Comparison of ENCODE assay signal across 8 cellular contexts in genomic region chr1:182588460-182589396, GRCh38. TPM values are rescaled to one million over a fixed set of nuclear protein-coding genes. Genes with fewer than 3 reads are reported as not detected.
DNase-seq lines count a peak whose midpoint lies in the region; ATAC-seq and TF ChIP-seq lines count a peak whose summit lies in the region.

Gene RNASEL, minus strand, starts transcription at chr1:182589256. Its CDS starts 2,450 bp downstream, at chr1:182586806.

- peak within 1 kb of the TSS; percentile 94 for H3K9ac ChIP-seq in OCI-LY3 (ENCODE audit: low read length)

- H4K20me1 ChIP-seq in OCI-LY3 (ENCODE audit: insufficient read depth, low read length) = no peaks in the 10 kb centered on the region

- ATAC-seq in GM18868 (IDR thresholded peaks at IDR 0.05; ENCODE audit: unreplicated experiment) = peak; percentile 85
- peak; percentile 86 for ATAC-seq in HG03064 (IDR thresholded peaks at IDR 0.05; ENCODE audit: low read depth, unreplicated experiment)
- ATAC-seq in naive thymus-derived CD4-positive, alpha-beta T cell = peak; percentile 89

- H3K9me3 ChIP-seq in OCI-LY3 (ENCODE audit: insufficient read depth, low read length) (no peaks in the 10 kb centered on the region), suprapubic skin (no peaks in the 10 kb centered on the region)
- no peaks in the 10 kb centered on the region for H3K9me3 ChIP-seq in naive thymus-derived CD4-positive, alpha-beta T cell (ENCODE audit: control insufficient read depth in 2 of 3, low read length in 3 of 3)

- TF ChIP-seq CTCF in OCI-LY3 (IDR thresholded peaks at IDR 0.05; ENCODE audit: low read depth, low read length) (no peak), fibroblast of mammary gland (conservative IDR thresholded peaks at IDR 0.05; ENCODE audit: control insufficient read depth, insufficient read depth, low read depth, low read length) (no peak), suprapubic skin (IDR thresholded peaks at IDR 0.05) (no peak)

- H3K4me2 ChIP-seq in OCI-LY3 (ENCODE audit: low read length) = peak within 1 kb of the TSS; percentile 91

- peak; percentile 62 to 65 for DNase-seq in AML-193 (lab: John Stamatoyannopoulos, UW)
- peak; percentile 23 for DNase-seq in activated T-helper 1 cell treated with Interleukin-2 at 50 U/mL for 16 hours (ENCODE audit: low read depth)
- DNase-seq in fibroblast of mammary gland (ENCODE audit: low read depth) = peak; percentile 81
- peak; percentile 24 to 72 (median 65) for DNase-seq in naive thymus-derived CD4-positive, alpha-beta T cell
- peak; percentile 85 to 90 for DNase-seq in suprapubic skin (ENCODE audit: low spot score in 2 of 2)

- peak within 1 kb of the TSS; percentile 89 for H3K4me3 ChIP-seq in OCI-LY3 (ENCODE audit: low read length)
- H3K4me3 ChIP-seq in fibroblast of mammary gland (ENCODE audit: control insufficient read depth, low read depth, low read length) = peak within 1 kb of the TSS; percentile 90
- H3K4me3 ChIP-seq in naive thymus-derived CD4-positive, alpha-beta T cell (ENCODE audit: low read length) = peak within 1 kb of the TSS; percentile 92
- H3K4me3 ChIP-seq in suprapubic skin = peak within 1 kb of the TSS; percentile 64

- H3K4me1 ChIP-seq in OCI-LY3 (ENCODE audit: low read length) (peaks cover 12% of the 10 kb centered on the region), suprapubic skin (peaks cover 19% of the 10 kb centered on the region)
- H3K4me1 ChIP-seq in naive thymus-derived CD4-positive, alpha-beta T cell (ENCODE audit: control insufficient read depth in 2 of 2, insufficient read depth in 2 of 2, low read length in 2 of 2) = peaks cover 24 to 28% of the 10 kb centered on the region in 2 donors

- H3K4me1 Mint-ChIP-seq in naive thymus-derived CD4-positive, alpha-beta T cell = peaks cover 32 to 60% (median 52%) of the 10 kb centered on the region in 7 donors

- CTCF ChIA-PET in naive thymus-derived CD4-positive, alpha-beta T cell (lab: Charles Lee) = interaction anchor here (0.5 to 3.8 kb wide), 7 partner anchors 9 to 504 kb away, joined by 3 to 43 read pairs (median 5); partner anchors contain the start of gene RGS16

- H3K36me3 Mint-ChIP-seq in naive thymus-derived CD4-positive, alpha-beta T cell = peaks cover 10 to 30% (median 22%) of the 10 kb centered on the region in 5 donors

- TF ChIP-seq POLR2A in suprapubic skin (IDR thresholded peaks at IDR 0.05) = no peak

- H2AFZ ChIP-seq in OCI-LY3 (ENCODE audit: low read depth, low read length) = peak within 1 kb of the TSS; percentile 97

- H3K4me3 Mint-ChIP-seq in naive thymus-derived CD4-positive, alpha-beta T cell = peak within 1 kb of the TSS; percentile 93 to 99 (median 98)

- H3K79me2 ChIP-seq in OCI-LY3 (ENCODE audit: low read length) = no peaks in the 10 kb centered on the region

- peak within 1 kb of the TSS; percentile 62 for H3K27ac ChIP-seq in OCI-LY3 (ENCODE audit: low read length)
- peak within 1 kb of the TSS; percentile 97 for H3K27ac ChIP-seq in naive thymus-derived CD4-positive, alpha-beta T cell (ENCODE audit: low read depth, low read length)
- H3K27ac ChIP-seq in suprapubic skin = peak within 1 kb of the TSS; percentile 94

- POLR2A ChIA-PET in naive thymus-derived CD4-positive, alpha-beta T cell (lab: Charles Lee) = interaction anchor here (0.6 to 3.0 kb wide), 18 partner anchors 8 to 1429 kb away, joined by 3 to 32 read pairs (median 4); partner anchors contain the start of genes DHX9, NPL and RGS16

- H3K27me3 ChIP-seq in OCI-LY3 (ENCODE audit: low read depth, low read length) (no peaks in the 10 kb centered on the region), suprapubic skin (no peaks in the 10 kb centered on the region)
- H3K27me3 ChIP-seq in naive thymus-derived CD4-positive, alpha-beta T cell (ENCODE audit: control insufficient read depth in 2 of 2, insufficient read depth in 2 of 2, low read length in 2 of 2) = no peaks in the 10 kb centered on the region

- H3K27ac Mint-ChIP-seq in naive thymus-derived CD4-positive, alpha-beta T cell = peak within 1 kb of the TSS; percentile 97 to 100 (median 99)

- WGBS in suprapubic skin = 2% methylated on average over 21 of the region's 21 CpGs

- intact Hi-C loops in naive thymus-derived CD4-positive, alpha-beta T cell (cut with micrococcal nuclease) = loop anchor here (1.0 to 5.0 kb wide), 9 partner anchors 16 to 1566 kb away; partner anchors contain the start of genes DHX9 (in 2 of the 2), GLUL (in 2 of the 2), NPL (in 2 of the 2) and RGS16 (in 2 of the 2)

- peaks cover 0 to 9% (median 0%) of the 10 kb centered on the region in 5 donors for H3K27me3 Mint-ChIP-seq in naive thymus-derived CD4-positive, alpha-beta T cell

- H3K36me3 ChIP-seq in OCI-LY3 (replicated peaks; ENCODE audit: low read depth, low read length) (no peaks in the 10 kb centered on the region), suprapubic skin (no peaks in the 10 kb centered on the region)
- H3K36me3 ChIP-seq in naive thymus-derived CD4-positive, alpha-beta T cell (ENCODE audit: control insufficient read depth in 2 of 3, insufficient read depth in 3 of 3, low read length in 3 of 3) = peaks cover 0 to 6% (median 0%) of the 10 kb centered on the region in 3 experiments

- no peak for TF ChIP-seq EP300 in suprapubic skin (IDR thresholded peaks at IDR 0.05)

- H3K9me3 Mint-ChIP-seq in naive thymus-derived CD4-positive, alpha-beta T cell = peaks cover 0 to 2% (median 0%) of the 10 kb centered on the region in 11 donors

RNA-seq across cellular contexts. Expression of gene RNASEL, which starts in this region (rescaled TPM):
- total RNA-seq in naive thymus-derived CD4-positive, alpha-beta T cell = 10 to 100 TPM in 3 of 5 experiments, 1 to 10 TPM in 2; 5.7 to 34.9 (median 12.1) TPM
- 10 to 100 TPM in 1 of 2 donors, 1 to 10 TPM in 1; 8.2 to 15.1 TPM for polyA plus RNA-seq in naive thymus-derived CD4-positive, alpha-beta T cell
- total RNA-seq in suprapubic skin = 10 to 100 TPM in 1 of 4 donors, 1 to 10 TPM in 3; 4.1 to 10.7 (median 6.2) TPM

Comparison
In these comparisons a context has a peak if more than half of its experiments do, and no peak if none do; other contexts are left out.
1. Peak in every context shown above with its lines: DNase-seq, ATAC-seq, H3K4me3 ChIP-seq and H3K27ac ChIP-seq.
2. DNase-seq: peak in every context shown above with its lines; median percentile 88 in suprapubic skin; 81 in fibroblast of mammary gland; 65 in naive thymus-derived CD4-positive, alpha-beta T cell; 64 in AML-193; 23 in activated T-helper 1 cell treated with Interleukin-2 at 50 U/mL for 16 hours.